In genomic region chr12:110421701-110422100, GRCh38 we compare ENCODE assay signal across 20 cellular contexts. TPM values are rescaled to one million over a fixed set of nuclear protein-coding genes. Genes with fewer than 3 reads are reported as not detected.
DNase-seq lines count a peak whose midpoint lies in the region; ATAC-seq and TF ChIP-seq lines count a peak whose summit lies in the region.
"Had no signal": no experiment of that assay in that cellular context is flagged by ENCODE, and none has a peak within 500 bp of the region (broad histone marks: within the 10 kb centered on the region; RNA-seq: fewer than 3 reads in every experiment).

No MANE protein-coding gene starts in this region.

- peaks cover 6% of the 10 kb centered on the region; the same call in 1 of the 2 replicates for H3F3A ChIP-seq in GM23338 (replicated peaks; ENCODE audit: low read depth)

- H3K36me3 Mint-ChIP-seq in GM23338 (ENCODE audit: low read depth) = no peaks in the 10 kb centered on the region
- H3K36me3 Mint-ChIP-seq: IgD-negative memory B cell had no signal

- no peak overlapping the region for H3K27ac ChIP-seq in GM23338 (ENCODE audit: low read depth)
- peak overlapping the region; percentile 57 for H3K27ac ChIP-seq in WERI-Rb-1
- peak overlapping the region in 3 of 4 donors; percentile 14 to 68 (median 55) for H3K27ac ChIP-seq in sigmoid colon
- H3K27ac ChIP-seq: A549 had no signal

- no peak for TF ChIP-seq POLR2A in sigmoid colon (IDR thresholded peaks at IDR 0.05)

- H3K9me3 Mint-ChIP-seq in GM23338 = no peaks in the 10 kb centered on the region
- H3K9me3 Mint-ChIP-seq: CD4-positive, alpha-beta T cell; IgD-negative memory B cell had no signal

- intact Hi-C loops in sigmoid colon (cut with DNase I) = no loop called here

- DNase-seq in GM23338 (ENCODE audit: low spot score) = no peak
- DNase-seq in WERI-Rb-1 = peak; percentile 65
- peak; percentile 15 for DNase-seq in left kidney (ENCODE audit: low read depth, low spot score)
- DNase-seq in sigmoid colon = no peak
- DNase-seq in NCI-H748 treated with DMSO at 0.1 percent for 48 hours (lab: John Stamatoyannopoulos, UW) = no peak
- no peak for DNase-seq in NCI-H146 treated with DMSO at 0.1 percent for 48 hours (lab: John Stamatoyannopoulos, UW; ENCODE audit: unreplicated experiment)
- no peak for DNase-seq in amniotic stem cell (lab: John Stamatoyannopoulos, UW)
- no peak for DNase-seq in cerebellar nuclear complex (lab: John Stamatoyannopoulos, UW)
- DNase-seq: CD4-positive, alpha-beta T cell; Kasumi-1; MG63; NCI-H1048; NCI-H1436; NCI-H2029; NCI-H345; NCI-H526 treated with DMSO at 0.1 percent for 48 hours; Right ventricle myocardium superior had no signal

- H3K79me2 ChIP-seq in GM23338 (replicated peaks; ENCODE audit: insufficient read depth) = no peaks in the 10 kb centered on the region

- H3K27me3 ChIP-seq in GM23338 (ENCODE audit: insufficient read depth) = no peaks in the 10 kb centered on the region
- H3K27me3 ChIP-seq in WERI-Rb-1 (ENCODE audit: insufficient read depth, low read depth, severe bottlenecking) = no peaks in the 10 kb centered on the region
- no peaks in the 10 kb centered on the region for H3K27me3 ChIP-seq in sigmoid colon
- H3K27me3 ChIP-seq: MG63 had no signal

- no peak overlapping the region for H3K27ac Mint-ChIP-seq in GM23338
- H3K27ac Mint-ChIP-seq: CD4-positive, alpha-beta T cell; IgD-negative memory B cell had no signal

- no peak for ATAC-seq in GM23338
- ATAC-seq: A549 had no signal

- H3K4me3 ChIP-seq in GM23338 = no peak overlapping the region
- H3K4me3 ChIP-seq in WERI-Rb-1 (ENCODE audit: low read depth, low read length) = no peak overlapping the region
- no peak overlapping the region for H3K4me3 ChIP-seq in sigmoid colon
- H3K4me3 ChIP-seq: A549, HAP-1, MG63 had no signal

- peaks cover 8% of the 10 kb centered on the region; the same call in 2 of the 3 replicates for H3K4me1 Mint-ChIP-seq in GM23338

- H3K4me2 ChIP-seq in GM23338 = no peak overlapping the region
- H3K4me2 ChIP-seq: A549 had no signal

- no peak for TF ChIP-seq EP300 in sigmoid colon (IDR thresholded peaks at IDR 0.05)

- peaks cover 1% of the 10 kb centered on the region for H3K27me3 Mint-ChIP-seq in GM23338 (ENCODE audit: insufficient read depth, low read depth, poor library complexity)

- H3K4me1 ChIP-seq in GM23338 (ENCODE audit: insufficient read depth) (peaks cover 4% of the 10 kb centered on the region; the same call in 1 of the 2 replicates), sigmoid colon (peaks cover 0 to 9% (median 3%) of the 10 kb centered on the region in 4 donors)
- H3K4me1 ChIP-seq: HAP-1 had no signal

- H3K36me3 ChIP-seq in GM23338 (ENCODE audit: insufficient read depth) = no peaks in the 10 kb centered on the region
- H3K36me3 ChIP-seq in WERI-Rb-1 = no peaks in the 10 kb centered on the region
- H3K36me3 ChIP-seq in sigmoid colon = no peaks in the 10 kb centered on the region
- H3K36me3 ChIP-seq: HAP-1, MG63 had no signal

- no peak overlapping the region for H3K4me3 Mint-ChIP-seq in GM23338
- H3K4me3 Mint-ChIP-seq: CD4-positive, alpha-beta T cell; IgD-negative memory B cell had no signal

- peak overlapping the region; percentile 40; the same call in 1 of the 2 replicates for H2AFZ ChIP-seq in GM23338

- 81 to 82% methylated on average over 4 of the region's 4 CpGs for WGBS in sigmoid colon, 2 donors

- H3K9me3 ChIP-seq in WERI-Rb-1 (ENCODE audit: severe bottlenecking) = no peaks in the 10 kb centered on the region
- no peaks in the 10 kb centered on the region for H3K9me3 ChIP-seq in sigmoid colon
- H3K9me3 ChIP-seq: A549, HAP-1, MG63 had no signal

- no peaks in the 10 kb centered on the region for H4K20me1 ChIP-seq in GM23338 (replicated peaks; ENCODE audit: insufficient read depth)

- no peaks in the 10 kb centered on the region for H3K9me2 ChIP-seq in GM23338 (ENCODE audit: insufficient read depth)

- TF ChIP-seq CTCF in GM23338 (conservative IDR thresholded peaks at IDR 0.05; ENCODE audit: low read depth in 2 of 2) = no peak
- TF ChIP-seq CTCF in WERI-Rb-1 (IDR thresholded peaks at IDR 0.05; ENCODE audit: low read depth, low read length) = no peak
- TF ChIP-seq CTCF in sigmoid colon (IDR thresholded peaks at IDR 0.05) = no peak

TF ChIP-seq in GM23338, 12 proteins besides CTCF, POLR2A, EP300 and RAD21:
- TF ChIP-seq NANOG (IDR thresholded peaks at IDR 0.05; ENCODE audit: borderline replicate concordance) (no peak), EZH2 (IDR thresholded peaks at IDR 0.05; ENCODE audit: low read depth, unreplicated experiment) (no peak), ETS1 (IDR thresholded peaks at IDR 0.05) (no peak), ZNF114 (CRISPR knock-in tag; IDR thresholded peaks at IDR 0.05) (no peak), ZNF331 (CRISPR knock-in tag; IDR thresholded peaks at IDR 0.05; ENCODE audit: low read depth) (no peak), REST (IDR thresholded peaks at IDR 0.05; ENCODE audit: unreplicated experiment) (no peak)

RNA-seq across cellular contexts. Expression of gene ANAPC7, which starts 18.2 kb away (rescaled TPM):
- total RNA-seq in GM23338 (2014; rRNA removed; shearing (Covaris generic)) = 92.7 and 99.3 TPM in 2 replicates
- 59.0 and 71.0 TPM in 2 replicates for polyA plus RNA-seq in GM23338 (2016; fragmentation: Nextera tagmentation; extraction: Ambion mirVana)
- total RNA-seq in sigmoid colon = 10 to 100 TPM; 29.9 to 65.6 (median 53.0) TPM
- 10 to 100 TPM in 2 of 3 donors, 1 to 10 TPM in 1; 9.6 to 31.8 (median 17.6) TPM for polyA plus RNA-seq in sigmoid colon

RNA-seq across cellular contexts. Expression of gene ARPC3, which starts 28.4 kb away (rescaled TPM):
- 378 and 411 TPM in 2 replicates for total RNA-seq in GM23338 (2014; rRNA removed; shearing (Covaris generic))
- polyA plus RNA-seq in GM23338 (2016; fragmentation: Nextera tagmentation; extraction: Ambion mirVana) = 296 and 356 TPM in 2 replicates
- total RNA-seq in sigmoid colon = 100 to 1,000 TPM; 156 to 304 (median 231) TPM
- polyA plus RNA-seq in sigmoid colon = 100 to 1,000 TPM; 411 to 982 (median 634) TPM

RNA-seq across cellular contexts. Expression of gene GPN3, which starts 46.4 kb away (rescaled TPM):
- total RNA-seq in GM23338 (2014; rRNA removed; shearing (Covaris generic)) = 30.4 and 45.0 TPM in 2 replicates
- polyA plus RNA-seq in GM23338 (2016; fragmentation: Nextera tagmentation; extraction: Ambion mirVana) (84.6 and 108 TPM in 2 replicates), sigmoid colon (10 to 100 TPM; 12.6 to 17.3 (median 12.9) TPM)
- 10 to 100 TPM; 16.1 to 22.8 (median 20.6) TPM for total RNA-seq in sigmoid colon

RNA-seq across cellular contexts. Expression of gene FAM216A, which starts 46.9 kb away (rescaled TPM):
- 20.4 and 27.1 TPM in 2 replicates for total RNA-seq in GM23338 (2014; rRNA removed; shearing (Covaris generic))
- polyA plus RNA-seq in GM23338 (2016; fragmentation: Nextera tagmentation; extraction: Ambion mirVana) (53.0 and 53.5 TPM in 2 replicates), sigmoid colon (1 to 10 TPM; 1.6 to 5.7 (median 2.4) TPM)
- 10 to 100 TPM in 1 of 4 donors, 1 to 10 TPM in 3; 7.5 to 13.0 (median 8.3) TPM for total RNA-seq in sigmoid colon

Comparison
In these comparisons a context has a peak if more than half of its experiments do, and no peak if none do; other contexts are left out.
1. DNase-seq: peak in WERI-Rb-1 (single experiment) and left kidney (single experiment); none in GM23338 (single experiment), sigmoid colon (single experiment), NCI-H748 treated with DMSO at 0.1 percent for 48 hours (single experiment), NCI-H146 treated with DMSO at 0.1 percent for 48 hours (single experiment), amniotic stem cell (single experiment) and cerebellar nuclear complex (0 of 2).